ENCODE assay signal across 8 cellular contexts in genomic region chr14:75277796-75278421, GRCh38. TPM values are rescaled to one million over a fixed set of nuclear protein-coding genes. Genes with fewer than 3 reads are reported as not detected.
DNase-seq lines count a peak whose midpoint lies in the region; ATAC-seq and TF ChIP-seq lines count a peak whose summit lies in the region.

No MANE protein-coding gene starts in this region.

- POLR2A ChIA-PET in activated B cell treated with CpG ODN at 0.5 μM for 24 hours (lab: Charles Lee): interaction anchor here (0.9 to 3.6 kb wide), 5 partner anchors 11 to 101 kb away, joined by 3 to 22 read pairs (median 4); partner anchors contain the start of gene TMED10

- TF ChIP-seq CTCF in CD14-positive monocyte (IDR thresholded peaks at IDR 0.05): no peak
- no peak for TF ChIP-seq CTCF in HFF-Myc (IDR thresholded peaks at IDR 0.05; ENCODE audit: low read depth, low read length, missing control alignments)
- no peak for TF ChIP-seq CTCF in activated B cell treated with CpG ODN at 0.5 μM for 24 hours (IDR thresholded peaks at IDR 0.05)
- TF ChIP-seq CTCF in gastroesophageal sphincter (IDR thresholded peaks at IDR 0.05): no peak

- DNase-seq in CD14-positive monocyte (ENCODE audit: low spot score) (no peak), HFF-Myc (ENCODE audit: extremely low read depth, low read depth) (no peak), activated B cell treated with CpG ODN at 0.5 μM for 24 hours (no peak), sciatic nerve (ENCODE audit: low spot score) (no peak), NCI-H1930 (lab: John Stamatoyannopoulos, UW) (no peak), globus pallidus (ENCODE audit: low spot score) (no peak)

- peaks cover 60% of the 10 kb centered on the region for H3K4me1 Mint-ChIP-seq in CD14-positive monocyte
- peaks cover 69% of the 10 kb centered on the region for H3K4me1 Mint-ChIP-seq in activated B cell treated with CpG ODN at 0.5 μM for 24 hours

- TF ChIP-seq POLR2A in gastroesophageal sphincter (IDR thresholded peaks at IDR 0.05): peak in 1 of 2 donors; percentile 7

- H3K9me3 Mint-ChIP-seq in CD14-positive monocyte (peaks cover 15 to 31% (median 26%) of the 10 kb centered on the region in 7 donors), activated B cell treated with CpG ODN at 0.5 μM for 24 hours (no peaks in the 10 kb centered on the region)

- H3K4me3 Mint-ChIP-seq in CD14-positive monocyte (peak overlapping the region; percentile 95 to 100), activated B cell treated with CpG ODN at 0.5 μM for 24 hours (peak overlapping the region; percentile 94)

- H3K27ac Mint-ChIP-seq in CD14-positive monocyte (peak overlapping the region; percentile 98 to 100 (median 99)), activated B cell treated with CpG ODN at 0.5 μM for 24 hours (peak overlapping the region; percentile 59)

- H3K36me3 Mint-ChIP-seq in CD14-positive monocyte (peaks cover 44 to 50% of the 10 kb centered on the region in 2 donors), activated B cell treated with CpG ODN at 0.5 μM for 24 hours (ENCODE audit: low read depth) (peaks cover 30% of the 10 kb centered on the region)

- CTCF ChIA-PET in activated B cell treated with CpG ODN at 0.5 μM for 24 hours (lab: Charles Lee): no interaction called here

- intact Hi-C loops in CD14-positive monocyte (cut with micrococcal nuclease): loop anchor here (2.0 to 5.0 kb wide), 4 partner anchors 17 to 141 kb away; no protein-coding TSS in a partner anchor
- intact Hi-C loops in activated B cell treated with CpG ODN at 0.5 μM for 24 hours (cut with micrococcal nuclease): loop anchor here (1.0 to 5.0 kb wide), 4 partner anchors 16 to 1516 kb away; partner anchors contain the start of gene TMED10
- intact Hi-C loops in sciatic nerve (cut with DNase I): no loop called here

- WGBS in gastroesophageal sphincter (ENCODE audit: low coverage in 1 of 2), 2 donors: 0 to 2% methylated on average over 2 to 13 of the region's 28 CpGs

- ATAC-seq in activated B cell treated with CpG ODN at 0.5 μM for 24 hours (ENCODE audit: low read depth): peak; percentile 3
- no peak for ATAC-seq in gastroesophageal sphincter
- ATAC-seq in sciatic nerve: peak; percentile 35
- ATAC-seq in HG02763 (IDR thresholded peaks at IDR 0.05; ENCODE audit: unreplicated experiment): no peak

- no peaks in the 10 kb centered on the region for H3K27me3 ChIP-seq in gastroesophageal sphincter

- peak overlapping the region; percentile 97 to 99 (median 99) for H3K27ac ChIP-seq in gastroesophageal sphincter

- H3K36me3 ChIP-seq in gastroesophageal sphincter: peaks cover 0 to 15% of the 10 kb centered on the region in 2 donors

- peak overlapping the region; percentile 87 for H3K4me3 ChIP-seq in HFF-Myc (replicated peaks; ENCODE audit: low read depth, low read length)
- peak overlapping the region; percentile 46 to 71 for H3K4me3 ChIP-seq in gastroesophageal sphincter

- peaks cover 0 to 39% (median 7%) of the 10 kb centered on the region in 3 donors for H3K27me3 Mint-ChIP-seq in CD14-positive monocyte (ENCODE audit: low read depth in 3 of 3)
- H3K27me3 Mint-ChIP-seq in activated B cell treated with CpG ODN at 0.5 μM for 24 hours: peaks cover 18% of the 10 kb centered on the region

- TF ChIP-seq EP300 in gastroesophageal sphincter (IDR thresholded peaks at IDR 0.05): no peak

- peaks cover 3 to 74% (median 32%) of the 10 kb centered on the region in 3 donors for H3K4me1 ChIP-seq in gastroesophageal sphincter

- no peaks in the 10 kb centered on the region for H3K9me3 ChIP-seq in gastroesophageal sphincter

RNA-seq across cellular contexts. Expression of gene FOS, which starts 0.7 kb away (rescaled TPM):
- 1,000 to 10,000 TPM; 4,403 to 4,841 TPM for polyA plus RNA-seq in CD14-positive monocyte
- 27.1 and 37.8 TPM in 2 replicates for total RNA-seq in activated B cell treated with CpG ODN at 0.5 μM for 24 hours
- total RNA-seq in gastroesophageal sphincter: 100 to 1,000 TPM in 3 of 4 donors, 10 to 100 TPM in 1; 78.0 to 286 (median 179) TPM
- 209 TPM for total RNA-seq in sciatic nerve

Comparison
In these comparisons a context has a peak if more than half of its experiments do, and no peak if none do; other contexts are left out.
1. ATAC-seq: peak in activated B cell treated with CpG ODN at 0.5 μM for 24 hours (single experiment) and sciatic nerve (single experiment); none in gastroesophageal sphincter (single experiment) and HG02763 (single experiment).